ENCODE assay signal across 8 cellular contexts in the genomic region with DNA sequence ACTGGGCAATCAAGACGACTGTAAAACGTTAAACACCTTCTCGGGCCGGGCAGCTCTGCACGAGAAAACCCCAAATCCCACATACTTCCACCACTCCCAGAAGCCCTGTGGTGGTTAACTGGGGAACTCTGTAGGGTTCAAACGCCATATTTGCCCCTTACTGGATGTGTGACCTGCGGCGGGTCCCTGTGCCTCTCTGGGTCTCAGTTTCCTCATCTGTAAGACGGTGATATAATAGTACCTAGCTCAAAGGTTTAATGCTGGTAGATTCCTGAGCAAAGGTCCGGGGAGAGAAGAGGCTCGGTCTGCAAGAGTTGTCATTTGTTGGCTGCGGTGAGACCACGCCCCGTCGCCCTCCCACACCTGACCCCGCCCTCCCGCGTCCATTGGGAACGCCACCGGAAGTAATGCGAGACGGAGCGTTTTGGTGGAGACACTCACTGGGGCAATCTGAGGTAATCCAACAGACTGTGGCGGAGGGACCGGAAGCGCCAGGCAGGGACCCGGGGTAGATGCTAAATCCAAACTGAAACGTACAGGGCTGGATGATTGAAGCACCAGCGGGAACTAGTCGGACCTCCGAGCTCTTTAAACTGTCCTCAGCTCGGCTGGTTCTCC. TPM values are rescaled to one million over a fixed set of nuclear protein-coding genes. Genes with fewer than 3 reads are reported as not detected.
DNase-seq lines count a peak whose midpoint lies in the region; ATAC-seq and TF ChIP-seq lines count a peak whose summit lies in the region.

No MANE protein-coding gene starts in this region.

- in situ Hi-C loops in KBM-7 (cut with MboI; ENCODE audit: low pct_unique_long_range_greater_than_20kb, low sequenced_read_pairs): no loop called here

- H3K4me3 ChIP-seq in PC-9 (peak overlapping the region; percentile 94), esophagus (ENCODE audit: low read depth in 1 of 2, low read length in 2 of 2) (peak overlapping the region; percentile 85 to 89), mucosa of rectum (ENCODE audit: low read length in 2 of 2) (peak overlapping the region; percentile 96 to 98)

- peak overlapping the region; percentile 100 for H3K4me2 ChIP-seq in PC-9

- H3K9me3 Mint-ChIP-seq in activated T-cell treated with anti-CD3 and anti-CD28 coated beads, Interleukin-2, amount 50 U/mL, for 4 hours: no peaks in the 10 kb centered on the region

- CTCF ChIA-PET in PC-9 (lab: Charles Lee): interaction anchor here (0.6 to 1.0 kb wide), 3 partner anchors 199 to 878 kb away, joined by 4 to 5 read pairs (median 4); no protein-coding TSS in a partner anchor

- peaks cover 7% of the 10 kb centered on the region; the same call in 1 of the 2 replicates for H3F3A ChIP-seq in PC-9 (ENCODE audit: insufficient read depth, low read depth)

- no peaks in the 10 kb centered on the region for H3K9me2 ChIP-seq in PC-9 (ENCODE audit: insufficient read depth)

- H4K20me1 ChIP-seq in PC-9 (ENCODE audit: insufficient read depth): no peaks in the 10 kb centered on the region

- peak overlapping the region; percentile 97 for H3K4me3 Mint-ChIP-seq in activated T-cell treated with anti-CD3 and anti-CD28 coated beads, Interleukin-2, amount 50 U/mL, for 4 hours

- peaks cover 22% of the 10 kb centered on the region for H3K4me1 Mint-ChIP-seq in activated T-cell treated with anti-CD3 and anti-CD28 coated beads, Interleukin-2, amount 50 U/mL, for 4 hours (ENCODE audit: low read depth)

- peak overlapping the region; percentile 100 for H2AFZ ChIP-seq in PC-9

- peak overlapping the region; percentile 88 to 98 for H3K9ac ChIP-seq in mucosa of rectum (ENCODE audit: low read depth in 1 of 2, low read length in 2 of 2)

- no peaks in the 10 kb centered on the region for H3K36me3 Mint-ChIP-seq in activated T-cell treated with anti-CD3 and anti-CD28 coated beads, Interleukin-2, amount 50 U/mL, for 4 hours (ENCODE audit: insufficient read depth)

- H3K9me3 ChIP-seq in PC-9 (ENCODE audit: insufficient read depth, low read depth) (no peaks in the 10 kb centered on the region), esophagus (ENCODE audit: control insufficient read depth in 2 of 2, insufficient read depth in 1 of 2, low read depth in 1 of 2, low read length in 1 of 2) (no peaks in the 10 kb centered on the region), mucosa of rectum (ENCODE audit: control insufficient read depth in 2 of 2, low read length in 2 of 2) (no peaks in the 10 kb centered on the region)

- TF ChIP-seq CTCF in PC-9 (conservative IDR thresholded peaks at IDR 0.05): no peak

- BruUV-seq in PC-9 (replicated peaks; lab: Mats Ljungman, UMichigan): TSS peak; percentile 76

- H3K27ac ChIP-seq in PC-9 (peak overlapping the region; percentile 77), esophagus (ENCODE audit: low read depth in 2 of 2, low read length in 1 of 2) (peak overlapping the region; percentile 97 to 100), mucosa of rectum (ENCODE audit: low read depth in 2 of 2, low read length in 2 of 2) (peak overlapping the region; percentile 96 to 99)

- H3K4me1 ChIP-seq in PC-9 (replicated peaks; ENCODE audit: insufficient read depth): peaks cover 9% of the 10 kb centered on the region; the same call in 1 of the 2 replicates
- H3K4me1 ChIP-seq in esophagus (ENCODE audit: control insufficient read depth in 2 of 2, insufficient read depth in 2 of 2, low read length in 1 of 2): peaks cover 8 to 17% of the 10 kb centered on the region in 2 donors
- peaks cover 18 to 27% of the 10 kb centered on the region in 2 donors for H3K4me1 ChIP-seq in mucosa of rectum (ENCODE audit: control insufficient read depth in 2 of 2, insufficient read depth in 2 of 2, low read length in 2 of 2)

- ATAC-seq in GM21723 (IDR thresholded peaks at IDR 0.05; ENCODE audit: unreplicated experiment): peak; percentile 69
- ATAC-seq in activated T-cell treated with anti-CD3 and anti-CD28 coated beads, Interleukin-2, amount 50 U/mL, for 4 hours: peak; percentile 88 to 90

- DNase-seq in DMS53 treated with DMSO at 0.1 percent for 48 hours (lab: John Stamatoyannopoulos, UW; ENCODE audit: unreplicated experiment) (peak; percentile 94), KBM-7 (peak; percentile 98), PC-9 (peak; percentile 90 to 98)
- DNase-seq in activated T-cell treated with anti-CD3 and anti-CD28 coated beads, Interleukin-2, amount 50 U/mL, for 4 hours: peak; percentile 99
- DNase-seq in stimulated activated CD8-positive, alpha-beta memory T cell treated with anti-CD3 and anti-CD28 coated beads, Interleukin-4, amount 100 ng/mL, for 4 hours (ENCODE audit: low read depth in 2 of 2, low spot score in 1 of 2): peak; percentile 96 to 100

- H3K36me3 ChIP-seq in PC-9 (ENCODE audit: low read depth) (no peaks in the 10 kb centered on the region), esophagus (ENCODE audit: control insufficient read depth in 2 of 2, insufficient read depth in 2 of 2, low read length in 1 of 2) (peaks cover 0 to 7% of the 10 kb centered on the region in 2 donors), mucosa of rectum (ENCODE audit: control insufficient read depth in 2 of 2, insufficient read depth in 2 of 2, low read length in 2 of 2) (peaks cover 0 to 5% of the 10 kb centered on the region in 2 donors)

- H3K27me3 Mint-ChIP-seq in activated T-cell treated with anti-CD3 and anti-CD28 coated beads, Interleukin-2, amount 50 U/mL, for 4 hours (ENCODE audit: low read depth): no peaks in the 10 kb centered on the region

- intact Hi-C loops in PC-9 (cut with micrococcal nuclease; ENCODE audit: unreplicated experiment): loop anchor here (2.0 to 10.0 kb wide), 2 partner anchors 258 to 630 kb away; a partner anchor contains a TSS

- 0% methylated on average over 32 of the region's 32 CpGs for WGBS in esophagus, 2 donors

- H3K79me2 ChIP-seq in PC-9 (ENCODE audit: low read depth): peaks cover 16% of the 10 kb centered on the region

- no peaks in the 10 kb centered on the region for H3K27me3 ChIP-seq in PC-9 (ENCODE audit: insufficient read depth, low read depth)
- no peaks in the 10 kb centered on the region for H3K27me3 ChIP-seq in esophagus (ENCODE audit: control insufficient read depth in 1 of 2, insufficient read depth in 2 of 2, low read length in 2 of 2)
- H3K27me3 ChIP-seq in mucosa of rectum (ENCODE audit: control insufficient read depth in 2 of 2, insufficient read depth in 2 of 2, low read length in 2 of 2): no peaks in the 10 kb centered on the region

- POLR2A ChIA-PET in PC-9 (lab: Charles Lee; ENCODE audit: unreplicated experiment): interaction anchor here (0.6 to 1.0 kb wide), 6 partner anchors 63 to 276 kb away, joined by 3 to 10 read pairs (median 6); a partner anchor contains a TSS

RNA-seq across cellular contexts. Expression of a gene that starts 0.7 kb away (rescaled TPM):
- 33.5 and 36.1 TPM in 2 replicates for total RNA-seq in PC-9 (2021)
- total RNA-seq in activated T-cell treated with anti-CD3 and anti-CD28 coated beads, Interleukin-2, amount 50 U/mL, for 4 hours: 10 to 100 TPM; 23.1 to 25.5 (median 24.7) TPM
- 10 to 100 TPM; 10.8 to 11.5 TPM for polyA plus RNA-seq in esophagus

RNA-seq across cellular contexts. Expression of a gene that starts 6.1 kb away (rescaled TPM):
- total RNA-seq in PC-9 (2021): 162 and 191 TPM in 2 replicates
- 100 to 1,000 TPM; 118 to 141 (median 129) TPM for total RNA-seq in activated T-cell treated with anti-CD3 and anti-CD28 coated beads, Interleukin-2, amount 50 U/mL, for 4 hours
- 100 to 1,000 TPM; 161 to 184 TPM for polyA plus RNA-seq in esophagus

RNA-seq across cellular contexts. Expression of a gene that starts 8.1 kb away (rescaled TPM):
- total RNA-seq in PC-9 (2021): 11.4 and 13.0 TPM in 2 replicates
- total RNA-seq in activated T-cell treated with anti-CD3 and anti-CD28 coated beads, Interleukin-2, amount 50 U/mL, for 4 hours: 1 to 10 TPM; 2.3 to 3.2 (median 2.9) TPM
- 1 to 10 TPM; 1.5 to 4.4 TPM for polyA plus RNA-seq in esophagus

Comparison
In these comparisons a context has a peak if more than half of its experiments do, and no peak if none do; other contexts are left out.
1. Peak in every context shown above with its lines: DNase-seq, ATAC-seq, H3K4me3 ChIP-seq and H3K27ac ChIP-seq.